9 cellular contexts compared by ENCODE assay signal in genomic region chr2:226185613-226186211, GRCh38.
A peak's percentile ranks its signal among the peaks of the same experiment; 100 is the strongest.
DNase-seq lines count a peak whose midpoint lies in the region; ATAC-seq, FAIRE-seq and TF ChIP-seq lines count a peak whose summit lies in the region.
"Had no signal": no experiment of that assay in that cellular context is flagged by ENCODE, and none has a peak within 500 bp of the region (broad histone marks: within the 10 kb centered on the region; RNA-seq: fewer than 3 reads in every experiment).

No MANE protein-coding gene starts in this region.

- H3K4me3 ChIP-seq in AG04449 (ENCODE audit: low read depth, low read length) (no peak overlapping the region; the same call in 1 of the 2 replicates), astrocyte of the spinal cord (ENCODE audit: low read depth, low read length) (no peak overlapping the region), small intestine (ENCODE audit: low read depth in 1 of 2, low read length in 2 of 2) (no peak overlapping the region)

- H3K27me3 ChIP-seq in small intestine (ENCODE audit: control insufficient read depth in 2 of 2, insufficient read depth in 2 of 2, low read length in 2 of 2) = peaks cover 0 to 1% of the 10 kb centered on the region in 2 donors

- FAIRE-seq in small intestine (lab: Jason Lieb, UNC) = no peak

- POLR2A ChIA-PET in AG04449 (lab: Yijun Ruan, JAX) = interaction anchor here (1.0 to 1.3 kb wide), 3 partner anchors 67 to 613 kb away, joined by 3 to 5 read pairs (median 4); partner anchors contain the start of gene IRS1

- no peaks in the 10 kb centered on the region for H3K9me3 Mint-ChIP-seq in mesothelial cell of epicardium
- H3K9me3 Mint-ChIP-seq in stimulated activated naive B cell treated with anti-CD40 and anti-IgM and Interleukin-4, amounts not matched to agents 10 μg/mL and 1 μg/mL and 100 μg/mL, for 72 hours = no peaks in the 10 kb centered on the region
- H3K9me3 Mint-ChIP-seq: CD8-positive, alpha-beta T cell had no signal

- no peak for ATAC-seq in stimulated activated naive B cell treated with anti-CD40 and anti-IgM and Interleukin-4, amounts not matched to agents 10 μg/mL and 1 μg/mL and 100 μg/mL, for 72 hours (replicated peaks)
- no peak for ATAC-seq in HG03432 (IDR thresholded peaks at IDR 0.05; ENCODE audit: unreplicated experiment)
- ATAC-seq: CD8-positive, alpha-beta T cell had no signal

- H3K4me3 Mint-ChIP-seq in mesothelial cell of epicardium = no peak overlapping the region
- H3K4me3 Mint-ChIP-seq in stimulated activated naive B cell treated with anti-CD40 and anti-IgM and Interleukin-4, amounts not matched to agents 10 μg/mL and 1 μg/mL and 100 μg/mL, for 72 hours = no peak overlapping the region
- H3K4me3 Mint-ChIP-seq: CD8-positive, alpha-beta T cell had no signal

- TF ChIP-seq CTCF in AG04449 (IDR thresholded peaks at IDR 0.05; ENCODE audit: insufficient read depth, low read length, missing control alignments) (no peak), astrocyte of the spinal cord (IDR thresholded peaks at IDR 0.05; ENCODE audit: low read depth, low read length) (no peak), mesothelial cell of epicardium (IDR thresholded peaks at IDR 0.05; ENCODE audit: unreplicated experiment) (no peak)

- DNase-seq in AG04449 (ENCODE audit: low read depth, low spot score) (peak; percentile 96), HT1080 (ENCODE audit: low read depth) (peak; percentile 79), astrocyte of the spinal cord (ENCODE audit: low read depth, low spot score) (peak; percentile 92), mesothelial cell of epicardium (ENCODE audit: low spot score in 2 of 2, unreplicated experiment in 2 of 2) (no peak), small intestine (no peak), NCI-H524 treated with DMSO at 0.1 percent for 48 hours (lab: John Stamatoyannopoulos, UW) (no peak)
- no peak for DNase-seq in stimulated activated naive B cell treated with anti-CD40 and anti-IgM and Interleukin-4, amounts not matched to agents 10 μg/mL and 1 μg/mL and 100 μg/mL, for 72 hours
- DNase-seq: CD8-positive, alpha-beta T cell had no signal

- no peaks in the 10 kb centered on the region for H3K36me3 Mint-ChIP-seq in mesothelial cell of epicardium
- no peaks in the 10 kb centered on the region for H3K36me3 Mint-ChIP-seq in stimulated activated naive B cell treated with anti-CD40 and anti-IgM and Interleukin-4, amounts not matched to agents 10 μg/mL and 1 μg/mL and 100 μg/mL, for 72 hours
- H3K36me3 Mint-ChIP-seq: CD8-positive, alpha-beta T cell had no signal

- H3K27me3 Mint-ChIP-seq in mesothelial cell of epicardium (ENCODE audit: low read depth) = no peaks in the 10 kb centered on the region
- peaks cover 0 to 18% of the 10 kb centered on the region in 2 donors for H3K27me3 Mint-ChIP-seq in stimulated activated naive B cell treated with anti-CD40 and anti-IgM and Interleukin-4, amounts not matched to agents 10 μg/mL and 1 μg/mL and 100 μg/mL, for 72 hours

- WGBS in small intestine, 3 donors = 7 to 30% (median 23%) methylated on average over 3 of the region's 3 CpGs

- H3K9me3 ChIP-seq in small intestine (ENCODE audit: control insufficient read depth, low read depth) = no peaks in the 10 kb centered on the region

- H3K36me3 ChIP-seq in small intestine (ENCODE audit: control insufficient read depth in 2 of 2, insufficient read depth in 2 of 2, low read length in 2 of 2) = no peaks in the 10 kb centered on the region

- CTCF ChIA-PET in AG04449 (lab: Yijun Ruan, JAX) = interaction anchor here (1.1 to 4.0 kb wide), 2 partner anchors 29 to 615 kb away, joined by 3 to 15 read pairs; no protein-coding TSS in a partner anchor

- in situ Hi-C loops in astrocyte of the spinal cord (cut with HindIII; ENCODE audit: low sequenced_read_pairs) = no loop called here

- peaks cover 33% of the 10 kb centered on the region for H3K4me1 Mint-ChIP-seq in mesothelial cell of epicardium
- H3K4me1 Mint-ChIP-seq in stimulated activated naive B cell treated with anti-CD40 and anti-IgM and Interleukin-4, amounts not matched to agents 10 μg/mL and 1 μg/mL and 100 μg/mL, for 72 hours = no peaks in the 10 kb centered on the region

- peak overlapping the region; percentile 84 for H3K27ac Mint-ChIP-seq in mesothelial cell of epicardium
- H3K27ac Mint-ChIP-seq in stimulated activated naive B cell treated with anti-CD40 and anti-IgM and Interleukin-4, amounts not matched to agents 10 μg/mL and 1 μg/mL and 100 μg/mL, for 72 hours = no peak overlapping the region
- H3K27ac Mint-ChIP-seq: CD8-positive, alpha-beta T cell had no signal

- no peak overlapping the region for H3K27ac ChIP-seq in small intestine (ENCODE audit: low read depth in 1 of 2, low read length in 1 of 2)

- H3K4me1 ChIP-seq in small intestine (ENCODE audit: control insufficient read depth in 2 of 2, insufficient read depth in 1 of 2, low read depth in 1 of 2, low read length in 1 of 2) = no peaks in the 10 kb centered on the region

Comparison
In these comparisons a context has a peak if more than half of its experiments do, and no peak if none do; other contexts are left out.
1. DNase-seq: peak in AG04449 (single experiment), HT1080 (single experiment) and astrocyte of the spinal cord (single experiment); none in mesothelial cell of epicardium (0 of 2), stimulated activated naive B cell treated with anti-CD40 and anti-IgM and Interleukin-4, amounts not matched to agents 10 μg/mL and 1 μg/mL and 100 μg/mL, for 72 hours (single experiment), small intestine (single experiment) and NCI-H524 treated with DMSO at 0.1 percent for 48 hours (single experiment).